ENCODE assay signal across 2 cellular contexts in genomic region chr11:1028291-1028540, GRCh38.
TF ChIP-seq lines count a peak whose summit lies in the region.

No MANE protein-coding gene starts in this region.

TF ChIP-seq in HepG2, 621 proteins besides CTCF, POLR2A, EP300 and RAD21:
- TF ChIP-seq FOXA3 (CRISPR knock-in tag; IDR thresholded peaks at IDR 0.05) (no peak), ZNF564 (CRISPR knock-in tag; IDR thresholded peaks at IDR 0.05) (no peak), ZNF510 (CRISPR knock-in tag; IDR thresholded peaks at IDR 0.05; ENCODE audit: low read depth) (no peak), ZNF850 (CRISPR knock-in tag; conservative IDR thresholded peaks at IDR 0.05) (no peak), GLI4 (CRISPR knock-in tag; IDR thresholded peaks at IDR 0.05; ENCODE audit: borderline replicate concordance) (no peak), ZFP91 (CRISPR knock-in tag; IDR thresholded peaks at IDR 0.05; ENCODE audit: borderline replicate concordance) (no peak), CEBPG (CRISPR knock-in tag; IDR thresholded peaks at IDR 0.05) (no peak), BRCA1 (CRISPR knock-in tag; IDR thresholded peaks at IDR 0.05) (no peak)
- TF ChIP-seq, protein P1, sequence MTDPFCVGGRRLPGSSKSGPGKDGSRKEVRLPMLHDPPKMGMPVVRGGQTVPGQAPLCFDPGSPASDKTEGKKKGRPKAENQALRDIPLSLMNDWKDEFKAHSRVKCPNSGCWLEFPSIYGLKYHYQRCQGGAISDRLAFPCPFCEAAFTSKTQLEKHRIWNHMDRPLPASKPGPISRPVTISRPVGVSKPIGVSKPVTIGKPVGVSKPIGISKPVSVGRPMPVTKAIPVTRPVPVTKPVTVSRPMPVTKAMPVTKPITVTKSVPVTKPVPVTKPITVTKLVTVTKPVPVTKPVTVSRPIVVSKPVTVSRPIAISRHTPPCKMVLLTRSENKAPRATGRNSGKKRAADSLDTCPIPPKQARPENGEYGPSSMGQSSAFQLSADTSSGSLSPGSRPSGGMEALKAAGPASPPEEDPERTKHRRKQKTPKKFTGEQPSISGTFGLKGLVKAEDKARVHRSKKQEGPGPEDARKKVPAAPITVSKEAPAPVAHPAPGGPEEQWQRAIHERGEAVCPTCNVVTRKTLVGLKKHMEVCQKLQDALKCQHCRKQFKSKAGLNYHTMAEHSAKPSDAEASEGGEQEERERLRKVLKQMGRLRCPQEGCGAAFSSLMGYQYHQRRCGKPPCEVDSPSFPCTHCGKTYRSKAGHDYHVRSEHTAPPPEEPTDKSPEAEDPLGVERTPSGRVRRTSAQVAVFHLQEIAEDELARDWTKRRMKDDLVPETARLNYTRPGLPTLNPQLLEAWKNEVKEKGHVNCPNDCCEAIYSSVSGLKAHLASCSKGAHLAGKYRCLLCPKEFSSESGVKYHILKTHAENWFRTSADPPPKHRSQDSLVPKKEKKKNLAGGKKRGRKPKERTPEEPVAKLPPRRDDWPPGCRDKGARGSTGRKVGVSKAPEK (CRISPR knock-in tag; IDR thresholded peaks at IDR 0.05; ENCODE audit: borderline replicate concordance) = no peak

TF ChIP-seq in WTC11, 78 proteins besides CTCF, POLR2A, EP300 and RAD21:
- no peak for TF ChIP-seq FOXK1 (CRISPR knock-in tag; IDR thresholded peaks at IDR 0.05)
- TF ChIP-seq MAX (CRISPR knock-in tag; IDR thresholded peaks at IDR 0.05) = no peak
- no peak for TF ChIP-seq GABPB1 (CRISPR knock-in tag; IDR thresholded peaks at IDR 0.05)
- TF ChIP-seq ETV6 (CRISPR knock-in tag; IDR thresholded peaks at IDR 0.05) = no peak
- TF ChIP-seq IRF2 (CRISPR knock-in tag; IDR thresholded peaks at IDR 0.05; ENCODE audit: borderline replicate concordance, low read depth) = no peak
- no peak for TF ChIP-seq FOXJ3 (CRISPR knock-in tag; IDR thresholded peaks at IDR 0.05; ENCODE audit: borderline replicate concordance)
- TF ChIP-seq, protein P2, sequence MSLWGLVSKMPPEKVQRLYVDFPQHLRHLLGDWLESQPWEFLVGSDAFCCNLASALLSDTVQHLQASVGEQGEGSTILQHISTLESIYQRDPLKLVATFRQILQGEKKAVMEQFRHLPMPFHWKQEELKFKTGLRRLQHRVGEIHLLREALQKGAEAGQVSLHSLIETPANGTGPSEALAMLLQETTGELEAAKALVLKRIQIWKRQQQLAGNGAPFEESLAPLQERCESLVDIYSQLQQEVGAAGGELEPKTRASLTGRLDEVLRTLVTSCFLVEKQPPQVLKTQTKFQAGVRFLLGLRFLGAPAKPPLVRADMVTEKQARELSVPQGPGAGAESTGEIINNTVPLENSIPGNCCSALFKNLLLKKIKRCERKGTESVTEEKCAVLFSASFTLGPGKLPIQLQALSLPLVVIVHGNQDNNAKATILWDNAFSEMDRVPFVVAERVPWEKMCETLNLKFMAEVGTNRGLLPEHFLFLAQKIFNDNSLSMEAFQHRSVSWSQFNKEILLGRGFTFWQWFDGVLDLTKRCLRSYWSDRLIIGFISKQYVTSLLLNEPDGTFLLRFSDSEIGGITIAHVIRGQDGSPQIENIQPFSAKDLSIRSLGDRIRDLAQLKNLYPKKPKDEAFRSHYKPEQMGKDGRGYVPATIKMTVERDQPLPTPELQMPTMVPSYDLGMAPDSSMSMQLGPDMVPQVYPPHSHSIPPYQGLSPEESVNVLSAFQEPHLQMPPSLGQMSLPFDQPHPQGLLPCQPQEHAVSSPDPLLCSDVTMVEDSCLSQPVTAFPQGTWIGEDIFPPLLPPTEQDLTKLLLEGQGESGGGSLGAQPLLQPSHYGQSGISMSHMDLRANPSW (CRISPR knock-in tag; conservative IDR thresholded peaks at IDR 0.05; ENCODE audit: low read depth) = no peak
- TF ChIP-seq, protein P3, sequence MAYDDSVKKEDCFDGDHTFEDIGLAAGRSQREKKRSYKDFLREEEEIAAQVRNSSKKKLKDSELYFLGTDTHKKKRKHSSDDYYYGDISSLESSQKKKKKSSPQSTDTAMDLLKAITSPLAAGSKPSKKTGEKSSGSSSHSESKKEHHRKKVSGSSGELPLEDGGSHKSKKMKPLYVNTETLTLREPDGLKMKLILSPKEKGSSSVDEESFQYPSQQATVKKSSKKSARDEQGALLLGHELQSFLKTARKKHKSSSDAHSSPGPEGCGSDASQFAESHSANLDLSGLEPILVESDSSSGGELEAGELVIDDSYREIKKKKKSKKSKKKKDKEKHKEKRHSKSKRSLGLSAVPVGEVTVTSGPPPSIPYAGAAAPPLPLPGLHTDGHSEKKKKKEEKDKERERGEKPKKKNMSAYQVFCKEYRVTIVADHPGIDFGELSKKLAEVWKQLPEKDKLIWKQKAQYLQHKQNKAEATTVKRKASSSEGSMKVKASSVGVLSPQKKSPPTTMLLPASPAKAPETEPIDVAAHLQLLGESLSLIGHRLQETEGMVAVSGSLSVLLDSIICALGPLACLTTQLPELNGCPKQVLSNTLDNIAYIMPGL (CRISPR knock-in tag; IDR thresholded peaks at IDR 0.05) = no peak
- TF ChIP-seq ELF4 (CRISPR knock-in tag; IDR thresholded peaks at IDR 0.05; ENCODE audit: low read depth) = no peak
- TF ChIP-seq, protein P4, sequence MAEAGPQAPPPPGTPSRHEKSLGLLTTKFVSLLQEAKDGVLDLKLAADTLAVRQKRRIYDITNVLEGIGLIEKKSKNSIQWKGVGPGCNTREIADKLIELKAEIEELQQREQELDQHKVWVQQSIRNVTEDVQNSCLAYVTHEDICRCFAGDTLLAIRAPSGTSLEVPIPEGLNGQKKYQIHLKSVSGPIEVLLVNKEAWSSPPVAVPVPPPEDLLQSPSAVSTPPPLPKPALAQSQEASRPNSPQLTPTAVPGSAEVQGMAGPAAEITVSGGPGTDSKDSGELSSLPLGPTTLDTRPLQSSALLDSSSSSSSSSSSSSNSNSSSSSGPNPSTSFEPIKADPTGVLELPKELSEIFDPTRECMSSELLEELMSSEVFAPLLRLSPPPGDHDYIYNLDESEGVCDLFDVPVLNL (CRISPR knock-in tag; IDR thresholded peaks at IDR 0.05; ENCODE audit: borderline replicate concordance, low read depth) = no peak
- TF ChIP-seq SOX15 (CRISPR knock-in tag; IDR thresholded peaks at IDR 0.05) = no peak
- TF ChIP-seq FOXP4 (CRISPR knock-in tag; IDR thresholded peaks at IDR 0.05) = no peak
- no peak for TF ChIP-seq EMX1 (CRISPR knock-in tag; IDR thresholded peaks at IDR 0.05)
